In the genomic region with DNA sequence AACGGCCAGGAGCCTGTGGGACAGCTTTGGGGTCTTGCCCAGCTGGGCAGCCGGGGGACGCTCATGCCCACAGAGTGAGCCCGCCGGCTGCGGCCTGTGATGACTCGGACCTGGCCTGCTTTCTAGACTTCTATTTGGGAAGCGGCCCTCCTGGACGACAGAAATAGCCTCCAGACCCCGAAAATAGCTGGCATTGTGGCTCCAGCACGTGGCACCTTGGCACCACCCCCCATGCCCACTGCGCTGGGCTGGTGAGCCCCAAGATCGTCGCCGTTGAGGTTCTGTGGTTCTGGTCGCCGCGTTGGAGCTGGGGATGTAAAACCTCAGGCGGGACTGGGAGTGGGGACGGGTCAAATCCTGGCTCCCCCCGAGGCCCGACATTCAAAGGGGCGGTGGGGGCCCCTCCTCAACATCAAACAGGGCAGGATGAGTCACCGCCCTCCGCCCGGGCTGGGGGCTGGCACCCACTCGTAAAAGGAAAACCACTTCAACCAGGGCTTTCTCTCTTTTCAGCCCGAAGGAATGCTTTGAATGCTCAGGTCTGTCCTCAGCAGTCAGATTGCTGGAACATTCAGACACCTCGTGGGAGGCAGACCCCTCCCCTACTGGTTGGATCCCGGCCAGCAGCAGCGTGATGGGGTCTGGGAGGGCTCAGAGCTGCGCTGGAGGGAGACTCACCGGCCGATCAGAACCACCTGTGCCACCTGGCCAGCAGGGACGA, we compare ENCODE assay signal across 13 cellular contexts. TPM values are rescaled to one million over a fixed set of nuclear protein-coding genes. Genes with fewer than 3 reads are reported as not detected.
DNase-seq lines count a peak whose midpoint lies in the region; ATAC-seq and TF ChIP-seq lines count a peak whose summit lies in the region.
"Had no signal": no experiment of that assay in that cellular context is flagged by ENCODE, and none has a peak within 500 bp of the region (broad histone marks: within the 10 kb centered on the region; RNA-seq: fewer than 3 reads in every experiment).

No MANE protein-coding gene starts in this region.

- no peaks in the 10 kb centered on the region for H4K20me1 ChIP-seq in hepatocyte (ENCODE audit: insufficient read depth, poor library complexity, severe bottlenecking)

- no peaks in the 10 kb centered on the region for H3K9me3 ChIP-seq in hepatocyte (ENCODE audit: low read depth)
- H3K9me3 ChIP-seq: SJCRH30 had no signal

- no peak overlapping the region for H2AFZ ChIP-seq in hepatocyte

- peak overlapping the region; percentile 46 for H3K27ac ChIP-seq in hepatocyte
- H3K27ac ChIP-seq: SJCRH30 had no signal

- no peak for TF ChIP-seq CTCF in hepatocyte (IDR thresholded peaks at IDR 0.05; ENCODE audit: poor library complexity)

- no peak overlapping the region for H3K4me3 ChIP-seq in hepatocyte
- H3K4me3 ChIP-seq: SJCRH30 had no signal

- H3K79me2 ChIP-seq in hepatocyte, result no peaks in the 10 kb centered on the region

- peak; percentile 24 for DNase-seq in stimulated activated CD4-positive, alpha-beta T cell treated with anti-CD3 and anti-CD28 coated beads, Interleukin-2, amount 100 ng/mL, for 4 hours (ENCODE audit: low read depth)
- DNase-seq in stimulated activated CD4-positive, alpha-beta T cell treated with anti-CD3 and anti-CD28 coated beads, Interleukin-2, amount 100 ng/mL, for 24 hours, result no peak
- DNase-seq in NCI-H69 (lab: John Stamatoyannopoulos, UW) (peak; percentile 48), hepatocyte (ENCODE audit: low spot score) (peak; percentile 54), EL (no peak), DMS114 treated with DMSO at 0.1 percent for 48 hours (lab: John Stamatoyannopoulos, UW; ENCODE audit: unreplicated experiment) (no peak)
- DNase-seq: activated T-cell treated with anti-CD3 and anti-CD28 coated beads, Interleukin-2, amount 50 U/mL, for 24 hours; HFFc6; naive B cell; NCI-H1436; retina had no signal

- WGBS in hepatocyte (ENCODE audit: low lambda C conversion rate, missing lambda C conversion rate), result 54% methylated on average over 35 of the region's 35 CpGs

- no peak for ATAC-seq in HG02642 (IDR thresholded peaks at IDR 0.05; ENCODE audit: poor library complexity, unreplicated experiment)

- no peaks in the 10 kb centered on the region for H3K9me2 ChIP-seq in hepatocyte (replicated peaks; ENCODE audit: insufficient read depth)

- peaks cover 11% of the 10 kb centered on the region for H3K4me1 ChIP-seq in hepatocyte (ENCODE audit: insufficient read depth)

- H3K4me2 ChIP-seq in hepatocyte, result peak overlapping the region; percentile 59

- H3K27me3 ChIP-seq in hepatocyte, result no peaks in the 10 kb centered on the region

- H3K36me3 ChIP-seq in hepatocyte (replicated peaks; ENCODE audit: insufficient read depth, low read depth), result no peaks in the 10 kb centered on the region
- H3K36me3 ChIP-seq: SJCRH30 had no signal

RNA-seq across cellular contexts. Expression of gene GADD45B, which starts 42.1 kb away (rescaled TPM):
- 126 and 129 TPM in 2 replicates for total RNA-seq in hepatocyte
- polyA plus RNA-seq in hepatocyte, result 229 and 299 TPM in 2 replicates

Comparison
In these comparisons a context has a peak if more than half of its experiments do, and no peak if none do; other contexts are left out.
1. DNase-seq: peak in stimulated activated CD4-positive, alpha-beta T cell treated with anti-CD3 and anti-CD28 coated beads, Interleukin-2, amount 100 ng/mL, for 4 hours (single experiment), NCI-H69 (single experiment) and hepatocyte (single experiment); none in stimulated activated CD4-positive, alpha-beta T cell treated with anti-CD3 and anti-CD28 coated beads, Interleukin-2, amount 100 ng/mL, for 24 hours (0 of 2), EL (single experiment) and DMS114 treated with DMSO at 0.1 percent for 48 hours (single experiment).